Comparison of ENCODE assay signal across 17 cellular contexts in genomic region chr12:728781-729180, GRCh38. TPM values are rescaled to one million over a fixed set of nuclear protein-coding genes. Genes with fewer than 3 reads are reported as not detected.
A peak's percentile ranks its signal among the peaks of the same experiment; 100 is the strongest.
DNase-seq lines count a peak whose midpoint lies in the region; ATAC-seq and TF ChIP-seq lines count a peak whose summit lies in the region.
"Had no signal": no experiment of that assay in that cellular context is flagged by ENCODE, and none has a peak within 500 bp of the region (broad histone marks: within the 10 kb centered on the region; RNA-seq: fewer than 3 reads in every experiment).

No MANE protein-coding gene starts in this region.

- peak overlapping the region; percentile 74 to 87 (median 84) for H3K27ac Mint-ChIP-seq in CD4-positive, CD25-positive, alpha-beta regulatory T cell
- H3K27ac Mint-ChIP-seq in T-cell (peak overlapping the region; percentile 89 to 91), GM23338 (no peak overlapping the region)
- peak overlapping the region; percentile 49 to 64 for H3K27ac Mint-ChIP-seq in effector memory CD8-positive, alpha-beta T cell
- H3K27ac Mint-ChIP-seq: activated B cell treated with CpG ODN at 0.5 μM for 24 hours, naive B cell had no signal

- peak in 2 of 3 donors; percentile 60 to 61 for DNase-seq in CD4-positive, CD25-positive, alpha-beta regulatory T cell
- no peak for DNase-seq in DND-41
- peak in 27 of 34 experiments; percentile 13 to 66 (median 42) for DNase-seq in T-cell
- peak; percentile 8 to 16 (median 15) for DNase-seq in effector memory CD8-positive, alpha-beta T cell
- DNase-seq in GM23338 (ENCODE audit: low spot score), result no peak
- DNase-seq in GM13977 (ENCODE audit: low spot score), result no peak
- no peak for DNase-seq in left cardiac atrium
- DNase-seq: activated B cell treated with CpG ODN at 0.5 μM for 24 hours; foreskin melanocyte; naive B cell; NCI-H1105; NK-92 treated with Interleukin-12 subunit alpha and Interleukin-12 subunit beta, amount 100 ng/mL, for 24 hours; transverse colon had no signal

- H3K9me3 Mint-ChIP-seq in CD4-positive, CD25-positive, alpha-beta regulatory T cell, result peaks cover 0 to 2% (median 0%) of the 10 kb centered on the region in 7 donors
- H3K9me3 Mint-ChIP-seq in T-cell (peaks cover 2 to 7% (median 3%) of the 10 kb centered on the region in 3 donors), GM23338 (no peaks in the 10 kb centered on the region)
- H3K9me3 Mint-ChIP-seq in effector memory CD8-positive, alpha-beta T cell, result peaks cover 2 to 9% of the 10 kb centered on the region in 2 donors
- H3K9me3 Mint-ChIP-seq: activated B cell treated with CpG ODN at 0.5 μM for 24 hours had no signal

- H3K9me3 ChIP-seq in CD4-positive, CD25-positive, alpha-beta regulatory T cell (ENCODE audit: control insufficient read depth in 2 of 2, low read length in 2 of 2), result no peaks in the 10 kb centered on the region
- no peaks in the 10 kb centered on the region for H3K9me3 ChIP-seq in DND-41 (ENCODE audit: insufficient read depth, low read length, severe bottlenecking)
- H3K9me3 ChIP-seq: ascending aorta, transverse colon had no signal

- H3F3A ChIP-seq in GM23338 (replicated peaks; ENCODE audit: low read depth), result no peaks in the 10 kb centered on the region

- H3K9ac ChIP-seq in DND-41 (ENCODE audit: low read depth, low read length), result no peak overlapping the region

- CTCF ChIA-PET in T-cell (lab: Charles Lee), result interaction anchor here (0.5 to 3.4 kb wide), 10 partner anchors 16 to 864 kb away, joined by 3 to 60 read pairs (median 3); partner anchors contain the start of gene WNK1 (in 2 of the 2)

- H3K27me3 ChIP-seq in CD4-positive, CD25-positive, alpha-beta regulatory T cell (ENCODE audit: control insufficient read depth, insufficient read depth, low read length), result no peaks in the 10 kb centered on the region
- H3K27me3 ChIP-seq in DND-41 (ENCODE audit: insufficient read depth, low read length, poor library complexity) (no peaks in the 10 kb centered on the region), GM23338 (ENCODE audit: insufficient read depth) (no peaks in the 10 kb centered on the region)
- H3K27me3 ChIP-seq: ascending aorta, transverse colon had no signal

- in situ Hi-C loops in GM13977 (cut with MboI; ENCODE audit: low pct_unique_long_range_greater_than_20kb, low sequenced_read_pairs, unreplicated experiment), result no loop called here

- H3K36me3 Mint-ChIP-seq in CD4-positive, CD25-positive, alpha-beta regulatory T cell, result no peaks in the 10 kb centered on the region
- H3K36me3 Mint-ChIP-seq in T-cell (no peaks in the 10 kb centered on the region), GM23338 (ENCODE audit: low read depth) (no peaks in the 10 kb centered on the region)
- H3K36me3 Mint-ChIP-seq in effector memory CD8-positive, alpha-beta T cell (ENCODE audit: insufficient read depth), result peaks cover 2% of the 10 kb centered on the region

- peak overlapping the region; percentile 53 for H3K4me3 ChIP-seq in CD4-positive, CD25-positive, alpha-beta regulatory T cell (ENCODE audit: low read depth, low read length)
- no peak overlapping the region for H3K4me3 ChIP-seq in DND-41 (ENCODE audit: low read depth in 1 of 2, low read length in 2 of 2)
- H3K4me3 ChIP-seq in GM23338, result no peak overlapping the region
- H3K4me3 ChIP-seq: ascending aorta, skin epidermis, transverse colon had no signal

- peak overlapping the region; percentile 71 for H3K27ac ChIP-seq in CD4-positive, CD25-positive, alpha-beta regulatory T cell (ENCODE audit: insufficient read depth, low read length, poor library complexity, severe bottlenecking)
- H3K27ac ChIP-seq in DND-41 (ENCODE audit: low read length) (no peak overlapping the region), GM23338 (ENCODE audit: low read depth) (no peak overlapping the region)
- H3K27ac ChIP-seq: ascending aorta, RWPE1, transverse colon had no signal

- no peak for TF ChIP-seq CTCF in DND-41 (IDR thresholded peaks at IDR 0.05; ENCODE audit: borderline replicate concordance, extremely low read depth, low read length, poor library complexity, severe bottlenecking)
- TF ChIP-seq CTCF in GM23338 (conservative IDR thresholded peaks at IDR 0.05; ENCODE audit: low read depth in 2 of 2), result no peak
- TF ChIP-seq CTCF in GM13977 (IDR thresholded peaks at IDR 0.05; ENCODE audit: extremely low read depth, insufficient read depth, missing control alignments), result no peak

- H3K27me3 Mint-ChIP-seq in CD4-positive, CD25-positive, alpha-beta regulatory T cell, result no peaks in the 10 kb centered on the region
- H3K27me3 Mint-ChIP-seq in T-cell (no peaks in the 10 kb centered on the region), GM23338 (ENCODE audit: insufficient read depth, low read depth, poor library complexity) (no peaks in the 10 kb centered on the region)
- no peaks in the 10 kb centered on the region for H3K27me3 Mint-ChIP-seq in effector memory CD8-positive, alpha-beta T cell
- H3K27me3 Mint-ChIP-seq: activated B cell treated with CpG ODN at 0.5 μM for 24 hours, naive B cell had no signal

- POLR2A ChIA-PET in T-cell (lab: Charles Lee), result interaction anchor here (0.6 to 2.6 kb wide), 9 partner anchors 21 to 80 kb away, joined by 3 to 13 read pairs (median 4); partner anchors contain the start of gene WNK1 (in 1 of the 2)

- peak; percentile 77 to 84 for ATAC-seq in CD4-positive, CD25-positive, alpha-beta regulatory T cell (ENCODE audit: low read depth in 2 of 2)
- ATAC-seq in DND-41 (ENCODE audit: insufficient read depth, low read depth) (peak; percentile 47; the same call in 1 of the 3 replicates), T-cell (replicated peaks in 1 of 4) (peak; percentile 81 to 93 (median 84)), GM23338 (no peak), HG02623 (IDR thresholded peaks at IDR 0.05; ENCODE audit: unreplicated experiment) (no peak), left cardiac atrium (no peak)
- ATAC-seq in effector memory CD8-positive, alpha-beta T cell (replicated peaks), result peak; percentile 92

- no peak overlapping the region for H2AFZ ChIP-seq in DND-41 (ENCODE audit: low read depth, low read length)
- no peak overlapping the region for H2AFZ ChIP-seq in GM23338

- peaks cover 30 to 64% (median 40%) of the 10 kb centered on the region in 4 donors for H3K4me1 Mint-ChIP-seq in CD4-positive, CD25-positive, alpha-beta regulatory T cell
- H3K4me1 Mint-ChIP-seq in T-cell (peaks cover 63 to 69% (median 67%) of the 10 kb centered on the region in 3 donors), GM23338 (peaks cover 9% of the 10 kb centered on the region)
- peaks cover 18 to 27% of the 10 kb centered on the region in 2 donors for H3K4me1 Mint-ChIP-seq in effector memory CD8-positive, alpha-beta T cell (ENCODE audit: low read depth in 2 of 2)

- intact Hi-C loops in left cardiac atrium (cut with DNase I), result loop anchor here in 1 of 2 donors (5.0 kb wide), 1 partner anchor 136 kb away; no protein-coding TSS in a partner anchor

- no peaks in the 10 kb centered on the region for H3K36me3 ChIP-seq in CD4-positive, CD25-positive, alpha-beta regulatory T cell (ENCODE audit: control insufficient read depth, insufficient read depth, low read length)
- no peaks in the 10 kb centered on the region for H3K36me3 ChIP-seq in DND-41 (ENCODE audit: insufficient read depth, low read length)
- no peaks in the 10 kb centered on the region for H3K36me3 ChIP-seq in GM23338 (ENCODE audit: insufficient read depth)
- H3K36me3 ChIP-seq: ascending aorta, transverse colon had no signal

- peaks cover 25% of the 10 kb centered on the region for H3K4me1 ChIP-seq in CD4-positive, CD25-positive, alpha-beta regulatory T cell (ENCODE audit: control insufficient read depth, insufficient read depth, low read length, poor library complexity, severe bottlenecking)
- no peaks in the 10 kb centered on the region for H3K4me1 ChIP-seq in DND-41 (ENCODE audit: insufficient read depth, low read length)
- H3K4me1 ChIP-seq in GM23338 (ENCODE audit: insufficient read depth), result no peaks in the 10 kb centered on the region
- H3K4me1 ChIP-seq: ascending aorta had no signal

- peak overlapping the region in 2 of 4 donors; percentile 21 to 22 for H3K4me3 Mint-ChIP-seq in CD4-positive, CD25-positive, alpha-beta regulatory T cell
- H3K4me3 Mint-ChIP-seq in T-cell (peak overlapping the region in 1 of 3 donors; percentile 25), GM23338 (no peak overlapping the region)
- peak overlapping the region in 1 of 2 donors; percentile 27 for H3K4me3 Mint-ChIP-seq in effector memory CD8-positive, alpha-beta T cell
- H3K4me3 Mint-ChIP-seq: activated B cell treated with CpG ODN at 0.5 μM for 24 hours, naive B cell had no signal

- no peaks in the 10 kb centered on the region for H4K20me1 ChIP-seq in DND-41 (ENCODE audit: insufficient read depth, low read length)
- no peaks in the 10 kb centered on the region for H4K20me1 ChIP-seq in GM23338 (replicated peaks; ENCODE audit: insufficient read depth)

- no peak overlapping the region for H3K4me2 ChIP-seq in DND-41 (ENCODE audit: insufficient read depth, low read length)
- no peak overlapping the region for H3K4me2 ChIP-seq in GM23338

- peaks cover 3% of the 10 kb centered on the region; the same call in 1 of the 2 replicates for H3K9me2 ChIP-seq in GM23338 (ENCODE audit: insufficient read depth)

- no peaks in the 10 kb centered on the region for H3K79me2 ChIP-seq in DND-41 (ENCODE audit: insufficient read depth, low read length)
- H3K79me2 ChIP-seq in GM23338 (replicated peaks; ENCODE audit: insufficient read depth), result no peaks in the 10 kb centered on the region

TF ChIP-seq in GM23338, 12 proteins besides CTCF, POLR2A, EP300 and RAD21 (continues in another document):
- TF ChIP-seq EZH2 (IDR thresholded peaks at IDR 0.05; ENCODE audit: low read depth, unreplicated experiment), result no peak

RNA-seq across cellular contexts. Expression of gene WNK1, which starts 23.6 kb away (rescaled TPM):
- total RNA-seq in CD4-positive, CD25-positive, alpha-beta regulatory T cell, result 360 TPM
- polyA plus RNA-seq in CD4-positive, CD25-positive, alpha-beta regulatory T cell, result 10 to 100 TPM; 22.1 to 34.6 (median 28.1) TPM
- total RNA-seq in T-cell (100 to 1,000 TPM; 168 to 287 (median 179) TPM), left cardiac atrium (100 to 1,000 TPM; 251 to 255 TPM)
- total RNA-seq in GM23338 (2014; rRNA removed; shearing (Covaris generic)), result 114 and 119 TPM in 2 replicates
- 74.9 and 86.8 TPM in 2 replicates for polyA plus RNA-seq in GM23338 (2016; fragmentation: Nextera tagmentation; extraction: Ambion mirVana)

Comparison
In these comparisons a context has a peak if more than half of its experiments do, and no peak if none do; other contexts are left out.
1. ATAC-seq: peak in CD4-positive, CD25-positive, alpha-beta regulatory T cell (2 of 2), DND-41 (single experiment), T-cell (4 of 4) and effector memory CD8-positive, alpha-beta T cell (single experiment); none in GM23338 (single experiment), HG02623 (single experiment) and left cardiac atrium (0 of 2).
2. DNase-seq: peak in CD4-positive, CD25-positive, alpha-beta regulatory T cell (2 of 3), T-cell (27 of 34) and effector memory CD8-positive, alpha-beta T cell (3 of 3); none in DND-41 (single experiment), GM23338 (single experiment), GM13977 (single experiment) and left cardiac atrium (single experiment).